24 cellular contexts compared by ENCODE assay signal in genomic region chr7:149814494-149814893, GRCh38. TPM values are rescaled to one million over a fixed set of nuclear protein-coding genes. Genes with fewer than 3 reads are reported as not detected.
"Had no signal": no experiment of that assay in that cellular context is flagged by ENCODE, and none has a peak within 500 bp of the region (broad histone marks: within the 10 kb centered on the region; RNA-seq: fewer than 3 reads in every experiment).

No MANE protein-coding gene starts in this region.

- H3K4me2 ChIP-seq: hepatocyte, neural progenitor cell had no signal

- H3K27ac ChIP-seq: heart right ventricle, hepatocyte, left ventricle myocardium inferior, neural progenitor cell, ovary, right atrium auricular region, sigmoid colon, spleen, tibial nerve, uterus had no signal

- H3K9me3 ChIP-seq: heart right ventricle, left ventricle myocardium inferior, ovary, right atrium auricular region, sigmoid colon, spleen, tibial nerve, uterus had no signal

- H3K4me3 ChIP-seq: heart right ventricle, hepatocyte, left ventricle myocardium inferior, lung, neural progenitor cell, ovary, right atrium auricular region, sigmoid colon, spleen, tibial nerve, uterus had no signal

- ATAC-seq: heart right ventricle; natural killer cell; stimulated activated effector memory CD8-positive, alpha-beta T cell treated with anti-CD3 and anti-CD28 coated beads, Interleukin-12 subunit alpha, Interleukin-12 subunit beta, amount 100 ng/mL, for 72 hours had no signal

- H3K4me3 Mint-ChIP-seq: mesothelial cell of epicardium; naive B cell; natural killer cell; stimulated activated effector memory CD8-positive, alpha-beta T cell treated with anti-CD3 and anti-CD28 coated beads, Interleukin-12 subunit alpha, Interleukin-12 subunit beta, amount 100 ng/mL, for 72 hours; stimulated activated naive CD8-positive, alpha-beta T cell treated with anti-CD3 and anti-CD28 coated beads, Interleukin-15, Interleukin-2, amounts not matched to agents 100 ng/mL and 50 ng/mL, for 24 hours; type B pancreatic cell had no signal

- H3K4me1 ChIP-seq: heart right ventricle, left ventricle myocardium inferior, right atrium auricular region, sigmoid colon, spleen, tibial nerve, uterus had no signal

- H3K9me3 Mint-ChIP-seq: mesothelial cell of epicardium; naive B cell; natural killer cell; nephron progenitor cell; neural progenitor cell; stimulated activated effector memory CD8-positive, alpha-beta T cell treated with anti-CD3 and anti-CD28 coated beads, Interleukin-12 subunit alpha, Interleukin-12 subunit beta, amount 100 ng/mL, for 72 hours; stimulated activated naive CD8-positive, alpha-beta T cell treated with anti-CD3 and anti-CD28 coated beads, Interleukin-15, Interleukin-2, amounts not matched to agents 100 ng/mL and 50 ng/mL, for 24 hours; type B pancreatic cell had no signal

- H3K27me3 Mint-ChIP-seq: stimulated activated naive CD8-positive, alpha-beta T cell treated with anti-CD3 and anti-CD28 coated beads, Interleukin-15, Interleukin-2, amounts not matched to agents 100 ng/mL and 50 ng/mL, for 24 hours had no signal

- H3K9ac ChIP-seq: neural progenitor cell had no signal

- FAIRE-seq: small intestine had no signal

- H3K36me3 Mint-ChIP-seq: mesothelial cell of epicardium; naive B cell; natural killer cell; neural progenitor cell; stimulated activated effector memory CD8-positive, alpha-beta T cell treated with anti-CD3 and anti-CD28 coated beads, Interleukin-12 subunit alpha, Interleukin-12 subunit beta, amount 100 ng/mL, for 72 hours; type B pancreatic cell had no signal

- H3K27ac Mint-ChIP-seq: mesothelial cell of epicardium; naive B cell; natural killer cell; stimulated activated effector memory CD8-positive, alpha-beta T cell treated with anti-CD3 and anti-CD28 coated beads, Interleukin-12 subunit alpha, Interleukin-12 subunit beta, amount 100 ng/mL, for 72 hours; stimulated activated naive CD8-positive, alpha-beta T cell treated with anti-CD3 and anti-CD28 coated beads, Interleukin-15, Interleukin-2, amounts not matched to agents 100 ng/mL and 50 ng/mL, for 24 hours; type B pancreatic cell had no signal

- H3K4me1 Mint-ChIP-seq: mesothelial cell of epicardium, naive B cell, natural killer cell had no signal

- DNase-seq: islet precursor cell; left ventricle myocardium inferior; mesendoderm; naive B cell; natural killer cell; ovary; sigmoid colon; small intestine; spleen; stimulated activated CD4-positive, alpha-beta T cell treated with anti-CD3 and anti-CD28 coated beads, Interleukin-4, amount 100 ng/mL, for 24 hours; substantia nigra; uterus had no signal

- H2AFZ ChIP-seq: hepatocyte, neural progenitor cell had no signal

- H3K79me2 ChIP-seq: hepatocyte had no signal

- H3K27me3 ChIP-seq: hepatocyte, neural progenitor cell, ovary, right atrium auricular region, sigmoid colon, uterus had no signal

- H3K36me3 ChIP-seq: heart right ventricle, left ventricle myocardium inferior, neural progenitor cell, ovary, right atrium auricular region, sigmoid colon, spleen, tibial nerve, uterus had no signal

RNA-seq across cellular contexts. Expression of gene ZNF467, which starts 41.1 kb away (rescaled TPM):
- total RNA-seq: kidney epithelial cell had no signal
